In genomic region chr9:134375011-134375390, GRCh38 we compare ENCODE assay signal across 1 cellular context.
TF ChIP-seq lines count a peak whose summit lies in the region.

No MANE protein-coding gene starts in this region.

TF ChIP-seq in H1, 55 proteins besides CTCF, POLR2A, EP300 and RAD21:
- TF ChIP-seq POU5F1 (IDR thresholded peaks at IDR 0.05; ENCODE audit: low read depth, low read length) (no peak), MAFK (IDR thresholded peaks at IDR 0.05; ENCODE audit: low read depth, low read length) (no peak), CTBP2 (IDR thresholded peaks at IDR 0.05; ENCODE audit: borderline replicate concordance, insufficient read depth, insufficient read length, low read length) (no peak), USF2 (IDR thresholded peaks at IDR 0.05; ENCODE audit: low read length) (no peak), SIRT6 (IDR thresholded peaks at IDR 0.05; ENCODE audit: low read length) (no peak), CEBPB (IDR thresholded peaks at IDR 0.05; ENCODE audit: low read depth, low read length) (no peak), GTF2F1 (IDR thresholded peaks at IDR 0.05; ENCODE audit: borderline replicate concordance, low read depth, low read length) (no peak), RNF2 (IDR thresholded peaks at IDR 0.05; ENCODE audit: borderline replicate concordance, low read depth, low read length, missing control alignments, poor library complexity, severe bottlenecking) (no peak), NRF1 (IDR thresholded peaks at IDR 0.05; ENCODE audit: low read depth, low read length) (no peak), JUND (IDR thresholded peaks at IDR 0.05; ENCODE audit: low read length) (no peak), ZNF274 (IDR thresholded peaks at IDR 0.05; ENCODE audit: borderline replicate concordance, extremely low read depth, low read length) (no peak), SP1 (IDR thresholded peaks at IDR 0.05; ENCODE audit: low read depth, low read length) (no peak), PHF8 (conservative IDR thresholded peaks at IDR 0.05; ENCODE audit: low read depth, low read length) (no peak), NANOG (IDR thresholded peaks at IDR 0.05; ENCODE audit: insufficient read depth, low read depth, low read length, poor library complexity, severe bottlenecking) (no peak), CBX8 (IDR thresholded peaks at IDR 0.05; ENCODE audit: borderline replicate concordance, low read depth, low read length) (no peak), E2F6 (IDR thresholded peaks at IDR 0.05) (no peak), TEAD4 (IDR thresholded peaks at IDR 0.05; ENCODE audit: low read depth, low read length) (no peak), RFX5 (IDR thresholded peaks at IDR 0.05; ENCODE audit: borderline replicate concordance, low read depth, low read length) (no peak)
